Comparison of ENCODE assay signal across 17 cellular contexts in genomic region chr3:112627419-112627818, GRCh38. TPM values are rescaled to one million over a fixed set of nuclear protein-coding genes. Genes with fewer than 3 reads are reported as not detected.
DNase-seq lines count a peak whose midpoint lies in the region; ATAC-seq and TF ChIP-seq lines count a peak whose summit lies in the region.
"Had no signal": no experiment of that assay in that cellular context is flagged by ENCODE, and none has a peak within 500 bp of the region (broad histone marks: within the 10 kb centered on the region; RNA-seq: fewer than 3 reads in every experiment).

No MANE protein-coding gene starts in this region.

- H3K4me3 ChIP-seq in adipocyte (ENCODE audit: low read length) (peak overlapping the region; percentile 28), osteoblast (ENCODE audit: insufficient read depth, low read length) (no peak overlapping the region), transverse colon (no peak overlapping the region), Karpas-422 (ENCODE audit: low read length) (no peak overlapping the region)

- intact Hi-C loops in transverse colon (cut with DNase I; ENCODE audit: low total_unique reads), result no loop called here
- intact Hi-C loops in CD14-positive monocyte (cut with micrococcal nuclease), result no loop called here

- no peaks in the 10 kb centered on the region for H3K9me2 ChIP-seq in Karpas-422 (replicated peaks; ENCODE audit: insufficient read depth, low read length)

- peak overlapping the region; percentile 14 for H3K27ac ChIP-seq in osteoblast (ENCODE audit: low read depth, low read length)
- peak overlapping the region in 3 of 4 donors; percentile 13 to 47 (median 46) for H3K27ac ChIP-seq in transverse colon
- no peak overlapping the region for H3K27ac ChIP-seq in Karpas-422 (ENCODE audit: low read length)

- H3K4me1 ChIP-seq in adipocyte (ENCODE audit: control insufficient read depth, insufficient read depth, low read length) (peaks cover 80% of the 10 kb centered on the region), osteoblast (ENCODE audit: insufficient read depth, low read length) (peaks cover 55% of the 10 kb centered on the region), transverse colon (peaks cover 0 to 24% (median 3%) of the 10 kb centered on the region in 4 donors), Karpas-422 (ENCODE audit: low read length) (no peaks in the 10 kb centered on the region)

- H3K9ac ChIP-seq in adipocyte (ENCODE audit: low read length) (peak overlapping the region; percentile 61), Karpas-422 (ENCODE audit: low read length) (no peak overlapping the region)

- ATAC-seq in naive thymus-derived CD8-positive, alpha-beta T cell, result no peak
- ATAC-seq: T-cell had no signal

- no peaks in the 10 kb centered on the region for H3K36me3 Mint-ChIP-seq in naive thymus-derived CD8-positive, alpha-beta T cell
- no peaks in the 10 kb centered on the region for H3K36me3 Mint-ChIP-seq in CD14-positive monocyte
- H3K36me3 Mint-ChIP-seq: memory B cell, T-cell had no signal

- H3K27ac Mint-ChIP-seq in naive thymus-derived CD8-positive, alpha-beta T cell, result no peak overlapping the region
- no peak overlapping the region for H3K27ac Mint-ChIP-seq in CD14-positive monocyte
- H3K27ac Mint-ChIP-seq: B cell, memory B cell, T-cell had no signal

- in situ Hi-C loops in transverse colon (cut with MboI; ENCODE audit: low pct_ligation_motif_present in 1 of 4, low pct_unique_long_range_greater_than_20kb in 1 of 4, low sequenced_read_pairs in 3 of 4), result loop anchor here in 2 of 4 donors (25.0 kb wide), 2 partner anchors 360 to 660 kb away; partner anchors contain the start of genes CD200R1 (in 1 of the 2) and GTPBP8 (in 1 of the 2)

- WGBS in transverse colon (ENCODE audit: low coverage in 1 of 2), 2 donors, result 70 to 76% methylated on average over 4 of the region's 4 CpGs

- TF ChIP-seq CTCF in osteoblast (IDR thresholded peaks at IDR 0.05; ENCODE audit: extremely low read depth, low read depth, low read length) (no peak), transverse colon (IDR thresholded peaks at IDR 0.05) (no peak), CD14-positive monocyte (IDR thresholded peaks at IDR 0.05) (no peak)

- peaks cover 2 to 11% (median 6%) of the 10 kb centered on the region in 5 donors for H3K27me3 Mint-ChIP-seq in naive thymus-derived CD8-positive, alpha-beta T cell
- H3K27me3 Mint-ChIP-seq in CD14-positive monocyte (ENCODE audit: low read depth in 3 of 3), result peaks cover 0 to 3% (median 0%) of the 10 kb centered on the region in 3 donors
- H3K27me3 Mint-ChIP-seq: B cell had no signal

- H3K9me3 ChIP-seq in adipocyte (ENCODE audit: control insufficient read depth, low read length) (no peaks in the 10 kb centered on the region), osteoblast (ENCODE audit: low read depth, low read length) (no peaks in the 10 kb centered on the region), transverse colon (no peaks in the 10 kb centered on the region), Karpas-422 (ENCODE audit: low read length) (no peaks in the 10 kb centered on the region)

- no peak for DNase-seq in adipocyte (ENCODE audit: low read depth)
- peak; percentile 46 for DNase-seq in globus pallidus (ENCODE audit: low spot score)
- no peak for DNase-seq in osteoblast (ENCODE audit: insufficient read length, low spot score, missing footprints)
- DNase-seq in transverse colon, result no peak
- DNase-seq in Karpas-422, result no peak
- DNase-seq in naive thymus-derived CD8-positive, alpha-beta T cell, result no peak
- DNase-seq in CD14-positive monocyte (ENCODE audit: low spot score), result no peak
- DNase-seq: activated CD4-positive, alpha-beta T cell treated with anti-CD3 and anti-CD28 coated beads, Interleukin-2, amount 50 U/mL, for 1 hour; activated CD8-positive, alpha-beta memory T cell treated with anti-CD3 and anti-CD28 coated beads, Interleukin-2, amount 50 U/mL, for 48 hours; activated gamma-delta T cell treated with Interleukin-2 at 50 U/mL for 16 hours; amniotic stem cell; Kasumi-1; stimulated activated CD4-positive, alpha-beta T cell treated with anti-CD3 and anti-CD28 coated beads, Interleukin-15, amount 100 ng/mL, for 24 hours; T-cell had no signal

- H3K4me2 ChIP-seq in osteoblast (ENCODE audit: insufficient read depth, low read length), result no peak overlapping the region
- H3K4me2 ChIP-seq in Karpas-422 (ENCODE audit: low read depth, low read length, poor library complexity, severe bottlenecking), result no peak overlapping the region

- peaks cover 37% of the 10 kb centered on the region for H4K20me1 ChIP-seq in osteoblast (ENCODE audit: insufficient read depth, low read length)
- H4K20me1 ChIP-seq in Karpas-422 (ENCODE audit: insufficient read depth, low read depth, low read length), result no peaks in the 10 kb centered on the region

- TF ChIP-seq POLR2A in transverse colon (IDR thresholded peaks at IDR 0.05), result no peak

- H3K4me1 Mint-ChIP-seq in naive thymus-derived CD8-positive, alpha-beta T cell, result no peaks in the 10 kb centered on the region
- H3K4me1 Mint-ChIP-seq in CD14-positive monocyte, result peaks cover 6% of the 10 kb centered on the region
- H3K4me1 Mint-ChIP-seq: B cell, memory B cell had no signal

- no peak overlapping the region for H3K4me3 Mint-ChIP-seq in naive thymus-derived CD8-positive, alpha-beta T cell
- no peak overlapping the region for H3K4me3 Mint-ChIP-seq in CD14-positive monocyte
- H3K4me3 Mint-ChIP-seq: B cell, memory B cell, neural crest cell, T-cell had no signal

- H3K9me3 Mint-ChIP-seq in naive thymus-derived CD8-positive, alpha-beta T cell, result no peaks in the 10 kb centered on the region
- H3K9me3 Mint-ChIP-seq in CD14-positive monocyte, result no peaks in the 10 kb centered on the region
- H3K9me3 Mint-ChIP-seq: memory B cell, neural crest cell, T-cell had no signal

- H2AFZ ChIP-seq in osteoblast (ENCODE audit: low read length) (no peak overlapping the region), Karpas-422 (ENCODE audit: low read length) (no peak overlapping the region)

- H3K27me3 ChIP-seq in adipocyte (replicated peaks; ENCODE audit: control insufficient read depth, insufficient read depth, low read length) (no peaks in the 10 kb centered on the region), osteoblast (ENCODE audit: insufficient read depth, low read length) (no peaks in the 10 kb centered on the region), transverse colon (no peaks in the 10 kb centered on the region), Karpas-422 (ENCODE audit: low read length) (no peaks in the 10 kb centered on the region)

- H3K36me3 ChIP-seq in adipocyte (ENCODE audit: control insufficient read depth, insufficient read depth, low read length, severe bottlenecking), result peaks cover 91% of the 10 kb centered on the region
- peaks cover 93% of the 10 kb centered on the region for H3K36me3 ChIP-seq in osteoblast (ENCODE audit: insufficient read depth, low read length)
- H3K36me3 ChIP-seq in transverse colon, result no peaks in the 10 kb centered on the region
- H3K36me3 ChIP-seq in Karpas-422 (ENCODE audit: insufficient read depth, low read length), result no peaks in the 10 kb centered on the region

- no peak for TF ChIP-seq EP300 in transverse colon (IDR thresholded peaks at IDR 0.05; ENCODE audit: low read depth)

- POLR2A ChIA-PET in naive thymus-derived CD8-positive, alpha-beta T cell (lab: Charles Lee), result no interaction called here

- H3K79me2 ChIP-seq in osteoblast (ENCODE audit: insufficient read depth, low read length) (peaks cover 78% of the 10 kb centered on the region), Karpas-422 (ENCODE audit: low read length) (no peaks in the 10 kb centered on the region)

RNA-seq across cellular contexts. Expression of gene CCDC80, which starts 13.5 kb away (rescaled TPM):
- total RNA-seq in osteoblast (564 and 657 TPM in 2 replicates), transverse colon (10 to 100 TPM in 2 of 4 donors, 1 to 10 TPM in 2; 6.4 to 55.3 (median 18.4) TPM)
- 0.11 TPM in 1 of 2 replicates, not detected in the other for total RNA-seq in Karpas-422 (2014; rRNA removed; shearing (Covaris generic); ENCODE audit: low replicate concordance)
- not detected for total RNA-seq in naive thymus-derived CD8-positive, alpha-beta T cell
- under 1 TPM in 2 of 3 donors, not detected in 1; 0.04 to 0.09 TPM for polyA plus RNA-seq in naive thymus-derived CD8-positive, alpha-beta T cell
- under 1 TPM in 1 of 2 donors, not detected in 1; 0.05 TPM for polyA plus RNA-seq in CD14-positive monocyte
- total RNA-seq: B cell had no signal

Comparison
In these comparisons a context has a peak if more than half of its experiments do, and no peak if none do; other contexts are left out.
1. RNA of gene CCDC80, which starts 13.5 kb away (total RNA-seq): 564 to 657 TPM in osteoblast; 6.4 to 55.3 TPM in transverse colon, 0.11 TPM in Karpas-422 and not detected in naive thymus-derived CD8-positive, alpha-beta T cell; every median in the first group is over 10 times any median in the second.